ENCODE assay signal across 1 cellular context in the genomic region with DNA sequence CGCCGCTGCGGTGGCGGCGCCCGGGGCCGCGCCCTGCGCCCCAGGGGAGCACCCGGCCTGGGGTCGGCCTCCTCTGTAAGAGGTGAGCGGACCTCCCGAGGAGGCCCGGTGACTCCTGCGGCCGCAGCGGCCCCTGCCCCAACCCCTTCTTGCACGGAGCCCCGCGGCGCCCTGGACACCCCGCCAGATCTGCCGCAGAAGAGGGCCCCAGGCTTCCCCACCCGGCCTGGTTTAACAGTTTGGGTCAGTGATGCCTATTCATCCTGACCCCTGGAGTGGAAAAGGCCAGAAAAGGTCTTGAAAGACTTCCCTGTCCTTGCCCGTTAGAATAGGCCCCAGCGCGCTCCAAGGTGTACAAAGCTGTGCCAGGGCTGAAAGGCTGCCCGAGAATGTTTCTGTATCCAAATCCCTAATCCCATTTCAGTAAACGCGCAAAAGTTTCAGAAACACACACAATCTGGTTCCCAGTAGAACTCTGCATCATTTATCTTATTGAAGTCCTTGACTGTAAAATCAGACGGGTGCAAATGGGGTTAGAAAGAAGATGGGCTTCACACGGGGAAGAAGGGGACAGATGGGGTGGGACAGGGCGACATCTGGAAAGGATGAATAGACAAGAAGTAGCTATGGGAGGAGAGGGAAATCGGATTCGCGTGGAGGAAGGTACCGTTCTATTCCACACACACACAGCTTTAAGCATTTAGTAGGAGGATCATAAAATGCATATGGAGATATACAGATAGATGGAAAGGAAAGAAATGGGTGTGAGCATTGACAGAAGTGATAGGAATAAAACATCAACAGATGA.
TF ChIP-seq lines count a peak whose summit lies in the region.

No MANE protein-coding gene starts in this region.

TF ChIP-seq in K562, 482 proteins besides CTCF, POLR2A, EP300 and RAD21 (continued from another document and continues in another):
- TF ChIP-seq, protein P1, sequence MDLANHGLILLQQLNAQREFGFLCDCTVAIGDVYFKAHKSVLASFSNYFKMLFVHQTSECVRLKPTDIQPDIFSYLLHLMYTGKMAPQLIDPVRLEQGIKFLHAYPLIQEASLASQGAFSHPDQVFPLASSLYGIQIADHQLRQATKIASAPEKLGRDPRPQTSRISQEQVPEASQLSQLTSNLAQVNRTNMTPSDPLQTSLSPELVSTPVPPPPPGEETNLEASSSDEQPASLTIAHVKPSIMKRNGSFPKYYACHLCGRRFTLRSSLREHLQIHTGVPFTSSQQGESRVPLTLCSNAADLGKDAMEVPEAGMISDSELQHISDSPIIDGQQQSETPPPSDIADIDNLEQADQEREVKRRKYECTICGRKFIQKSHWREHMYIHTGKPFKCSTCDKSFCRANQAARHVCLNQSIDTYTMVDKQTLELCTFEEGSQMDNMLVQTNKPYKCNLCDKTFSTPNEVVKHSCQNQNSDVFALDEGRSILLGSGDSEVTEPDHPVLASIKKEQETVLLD (IDR thresholded peaks at IDR 0.05) = no peak
- TF ChIP-seq NFIX (CRISPR knock-in tag; IDR thresholded peaks at IDR 0.05; ENCODE audit: low read depth) = no peak
- TF ChIP-seq, protein P2, sequence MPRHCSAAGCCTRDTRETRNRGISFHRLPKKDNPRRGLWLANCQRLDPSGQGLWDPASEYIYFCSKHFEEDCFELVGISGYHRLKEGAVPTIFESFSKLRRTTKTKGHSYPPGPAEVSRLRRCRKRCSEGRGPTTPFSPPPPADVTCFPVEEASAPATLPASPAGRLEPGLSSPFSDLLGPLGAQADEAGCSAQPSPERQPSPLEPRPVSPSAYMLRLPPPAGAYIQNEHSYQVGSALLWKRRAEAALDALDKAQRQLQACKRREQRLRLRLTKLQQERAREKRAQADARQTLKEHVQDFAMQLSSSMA (CRISPR knock-in tag; IDR thresholded peaks at IDR 0.05) = no peak
- TF ChIP-seq, protein P3, sequence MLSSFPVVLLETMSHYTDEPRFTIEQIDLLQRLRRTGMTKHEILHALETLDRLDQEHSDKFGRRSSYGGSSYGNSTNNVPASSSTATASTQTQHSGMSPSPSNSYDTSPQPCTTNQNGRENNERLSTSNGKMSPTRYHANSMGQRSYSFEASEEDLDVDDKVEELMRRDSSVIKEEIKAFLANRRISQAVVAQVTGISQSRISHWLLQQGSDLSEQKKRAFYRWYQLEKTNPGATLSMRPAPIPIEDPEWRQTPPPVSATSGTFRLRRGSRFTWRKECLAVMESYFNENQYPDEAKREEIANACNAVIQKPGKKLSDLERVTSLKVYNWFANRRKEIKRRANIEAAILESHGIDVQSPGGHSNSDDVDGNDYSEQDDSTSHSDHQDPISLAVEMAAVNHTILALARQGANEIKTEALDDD (IDR thresholded peaks at IDR 0.05) = no peak
- no peak for TF ChIP-seq ZNF174 (CRISPR knock-in tag; IDR thresholded peaks at IDR 0.05)
- no peak for TF ChIP-seq SRSF1 (IDR thresholded peaks at IDR 0.05; ENCODE audit: low read depth, low read length)
- TF ChIP-seq U2AF1 (optimal IDR thresholded peaks at IDR 0.05; ENCODE audit: low read depth, low read length) = no peak
- TF ChIP-seq, protein P4, sequence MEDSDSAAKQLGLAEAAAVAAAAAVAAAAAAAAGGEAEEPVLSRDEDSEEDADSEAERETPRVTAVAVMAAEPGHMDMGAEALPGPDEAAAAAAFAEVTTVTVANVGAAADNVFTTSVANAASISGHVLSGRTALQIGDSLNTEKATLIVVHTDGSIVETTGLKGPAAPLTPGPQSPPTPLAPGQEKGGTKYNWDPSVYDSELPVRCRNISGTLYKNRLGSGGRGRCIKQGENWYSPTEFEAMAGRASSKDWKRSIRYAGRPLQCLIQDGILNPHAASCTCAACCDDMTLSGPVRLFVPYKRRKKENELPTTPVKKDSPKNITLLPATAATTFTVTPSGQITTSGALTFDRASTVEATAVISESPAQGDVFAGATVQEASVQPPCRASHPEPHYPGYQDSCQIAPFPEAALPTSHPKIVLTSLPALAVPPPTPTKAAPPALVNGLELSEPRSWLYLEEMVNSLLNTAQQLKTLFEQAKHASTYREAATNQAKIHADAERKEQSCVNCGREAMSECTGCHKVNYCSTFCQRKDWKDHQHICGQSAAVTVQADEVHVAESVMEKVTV (CRISPR knock-in tag; IDR thresholded peaks at IDR 0.05) = no peak
- TF ChIP-seq ELF4 (CRISPR knock-in tag; IDR thresholded peaks at IDR 0.05) = 0 out of 2 replicates have a peak, but pooled peaks have one; percentile 47
- TF ChIP-seq, protein P5, sequence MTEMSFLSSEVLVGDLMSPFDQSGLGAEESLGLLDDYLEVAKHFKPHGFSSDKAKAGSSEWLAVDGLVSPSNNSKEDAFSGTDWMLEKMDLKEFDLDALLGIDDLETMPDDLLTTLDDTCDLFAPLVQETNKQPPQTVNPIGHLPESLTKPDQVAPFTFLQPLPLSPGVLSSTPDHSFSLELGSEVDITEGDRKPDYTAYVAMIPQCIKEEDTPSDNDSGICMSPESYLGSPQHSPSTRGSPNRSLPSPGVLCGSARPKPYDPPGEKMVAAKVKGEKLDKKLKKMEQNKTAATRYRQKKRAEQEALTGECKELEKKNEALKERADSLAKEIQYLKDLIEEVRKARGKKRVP (CRISPR knock-in tag; IDR thresholded peaks at IDR 0.05) = 0 out of 2 replicates have a peak, but pooled peaks have one; percentile 21
- TF ChIP-seq SRF (CRISPR knock-in tag; IDR thresholded peaks at IDR 0.05) = no peak
- no peak for TF ChIP-seq TCF3 (CRISPR knock-in tag; IDR thresholded peaks at IDR 0.05)
- TF ChIP-seq, protein P6, sequence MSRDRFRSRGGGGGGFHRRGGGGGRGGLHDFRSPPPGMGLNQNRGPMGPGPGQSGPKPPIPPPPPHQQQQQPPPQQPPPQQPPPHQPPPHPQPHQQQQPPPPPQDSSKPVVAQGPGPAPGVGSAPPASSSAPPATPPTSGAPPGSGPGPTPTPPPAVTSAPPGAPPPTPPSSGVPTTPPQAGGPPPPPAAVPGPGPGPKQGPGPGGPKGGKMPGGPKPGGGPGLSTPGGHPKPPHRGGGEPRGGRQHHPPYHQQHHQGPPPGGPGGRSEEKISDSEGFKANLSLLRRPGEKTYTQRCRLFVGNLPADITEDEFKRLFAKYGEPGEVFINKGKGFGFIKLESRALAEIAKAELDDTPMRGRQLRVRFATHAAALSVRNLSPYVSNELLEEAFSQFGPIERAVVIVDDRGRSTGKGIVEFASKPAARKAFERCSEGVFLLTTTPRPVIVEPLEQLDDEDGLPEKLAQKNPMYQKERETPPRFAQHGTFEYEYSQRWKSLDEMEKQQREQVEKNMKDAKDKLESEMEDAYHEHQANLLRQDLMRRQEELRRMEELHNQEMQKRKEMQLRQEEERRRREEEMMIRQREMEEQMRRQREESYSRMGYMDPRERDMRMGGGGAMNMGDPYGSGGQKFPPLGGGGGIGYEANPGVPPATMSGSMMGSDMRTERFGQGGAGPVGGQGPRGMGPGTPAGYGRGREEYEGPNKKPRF (IDR thresholded peaks at IDR 0.05; ENCODE audit: low read depth, low read length) = no peak
- TF ChIP-seq PHTF2 (CRISPR knock-in tag; IDR thresholded peaks at IDR 0.05) = no peak
- TF ChIP-seq GATAD2A (IDR thresholded peaks at IDR 0.05) = no peak
- 0 out of 2 replicates have a peak, but pooled peaks have one; percentile 16 for TF ChIP-seq CBFA2T3 (IDR thresholded peaks at IDR 0.05)
- no peak for TF ChIP-seq ARID2 (IDR thresholded peaks at IDR 0.05)
- TF ChIP-seq GTF2A2 (tag; IDR thresholded peaks at IDR 0.05) = no peak
- TF ChIP-seq ADNP (tag; IDR thresholded peaks at IDR 0.05) = no peak
- no peak for TF ChIP-seq LARP7 (IDR thresholded peaks at IDR 0.05)
- TF ChIP-seq, protein P7, sequence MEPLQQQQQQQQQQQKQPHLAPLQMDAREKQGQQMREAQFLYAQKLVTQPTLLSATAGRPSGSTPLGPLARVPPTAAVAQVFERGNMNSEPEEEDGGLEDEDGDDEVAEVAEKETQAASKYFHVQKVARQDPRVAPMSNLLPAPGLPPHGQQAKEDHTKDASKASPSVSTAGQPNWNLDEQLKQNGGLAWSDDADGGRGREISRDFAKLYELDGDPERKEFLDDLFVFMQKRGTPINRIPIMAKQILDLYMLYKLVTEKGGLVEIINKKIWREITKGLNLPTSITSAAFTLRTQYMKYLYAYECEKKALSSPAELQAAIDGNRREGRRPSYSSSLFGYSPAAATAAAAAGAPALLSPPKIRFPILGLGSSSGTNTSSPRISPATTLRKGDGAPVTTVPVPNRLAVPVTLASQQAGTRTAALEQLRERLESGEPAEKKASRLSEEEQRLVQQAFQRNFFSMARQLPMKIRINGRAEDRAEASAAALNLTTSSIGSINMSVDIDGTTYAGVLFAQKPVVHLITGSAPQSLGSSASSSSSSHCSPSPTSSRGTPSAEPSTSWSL (CRISPR knock-in tag; IDR thresholded peaks at IDR 0.05; ENCODE audit: borderline replicate concordance) = no peak
- TF ChIP-seq, protein P8, sequence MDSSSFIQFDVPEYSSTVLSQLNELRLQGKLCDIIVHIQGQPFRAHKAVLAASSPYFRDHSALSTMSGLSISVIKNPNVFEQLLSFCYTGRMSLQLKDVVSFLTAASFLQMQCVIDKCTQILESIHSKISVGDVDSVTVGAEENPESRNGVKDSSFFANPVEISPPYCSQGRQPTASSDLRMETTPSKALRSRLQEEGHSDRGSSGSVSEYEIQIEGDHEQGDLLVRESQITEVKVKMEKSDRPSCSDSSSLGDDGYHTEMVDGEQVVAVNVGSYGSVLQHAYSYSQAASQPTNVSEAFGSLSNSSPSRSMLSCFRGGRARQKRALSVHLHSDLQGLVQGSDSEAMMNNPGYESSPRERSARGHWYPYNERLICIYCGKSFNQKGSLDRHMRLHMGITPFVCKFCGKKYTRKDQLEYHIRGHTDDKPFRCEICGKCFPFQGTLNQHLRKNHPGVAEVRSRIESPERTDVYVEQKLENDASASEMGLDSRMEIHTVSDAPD (CRISPR knock-in tag; IDR thresholded peaks at IDR 0.05) = no peak
- TF ChIP-seq, protein P9, sequence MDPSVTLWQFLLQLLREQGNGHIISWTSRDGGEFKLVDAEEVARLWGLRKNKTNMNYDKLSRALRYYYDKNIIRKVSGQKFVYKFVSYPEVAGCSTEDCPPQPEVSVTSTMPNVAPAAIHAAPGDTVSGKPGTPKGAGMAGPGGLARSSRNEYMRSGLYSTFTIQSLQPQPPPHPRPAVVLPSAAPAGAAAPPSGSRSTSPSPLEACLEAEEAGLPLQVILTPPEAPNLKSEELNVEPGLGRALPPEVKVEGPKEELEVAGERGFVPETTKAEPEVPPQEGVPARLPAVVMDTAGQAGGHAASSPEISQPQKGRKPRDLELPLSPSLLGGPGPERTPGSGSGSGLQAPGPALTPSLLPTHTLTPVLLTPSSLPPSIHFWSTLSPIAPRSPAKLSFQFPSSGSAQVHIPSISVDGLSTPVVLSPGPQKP (CRISPR knock-in tag; IDR thresholded peaks at IDR 0.05) = no peak
- no peak for TF ChIP-seq SREBF2 (CRISPR knock-in tag; IDR thresholded peaks at IDR 0.05)
- no peak for TF ChIP-seq MIER1 (IDR thresholded peaks at IDR 0.05; ENCODE audit: low read depth)
- TF ChIP-seq HNRNPL (IDR thresholded peaks at IDR 0.05; ENCODE audit: low read depth, low read length) = no peak
- TF ChIP-seq, protein P10, sequence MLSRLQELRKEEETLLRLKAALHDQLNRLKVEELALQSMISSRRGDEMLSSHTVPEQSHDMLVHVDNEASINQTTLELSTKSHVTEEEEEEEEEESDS (CRISPR knock-in tag; IDR thresholded peaks at IDR 0.05) = no peak
- no peak for TF ChIP-seq MCM3 (IDR thresholded peaks at IDR 0.05)
- TF ChIP-seq MTA2 (IDR thresholded peaks at IDR 0.05; ENCODE audit: low read depth) = no peak
- no peak for TF ChIP-seq HNRNPK (IDR thresholded peaks at IDR 0.05; ENCODE audit: low read depth, low read length, poor library complexity, severe bottlenecking)
- TF ChIP-seq RBM25 (IDR thresholded peaks at IDR 0.05; ENCODE audit: low read depth, low read length, severe bottlenecking) = no peak
- TF ChIP-seq, protein P11, sequence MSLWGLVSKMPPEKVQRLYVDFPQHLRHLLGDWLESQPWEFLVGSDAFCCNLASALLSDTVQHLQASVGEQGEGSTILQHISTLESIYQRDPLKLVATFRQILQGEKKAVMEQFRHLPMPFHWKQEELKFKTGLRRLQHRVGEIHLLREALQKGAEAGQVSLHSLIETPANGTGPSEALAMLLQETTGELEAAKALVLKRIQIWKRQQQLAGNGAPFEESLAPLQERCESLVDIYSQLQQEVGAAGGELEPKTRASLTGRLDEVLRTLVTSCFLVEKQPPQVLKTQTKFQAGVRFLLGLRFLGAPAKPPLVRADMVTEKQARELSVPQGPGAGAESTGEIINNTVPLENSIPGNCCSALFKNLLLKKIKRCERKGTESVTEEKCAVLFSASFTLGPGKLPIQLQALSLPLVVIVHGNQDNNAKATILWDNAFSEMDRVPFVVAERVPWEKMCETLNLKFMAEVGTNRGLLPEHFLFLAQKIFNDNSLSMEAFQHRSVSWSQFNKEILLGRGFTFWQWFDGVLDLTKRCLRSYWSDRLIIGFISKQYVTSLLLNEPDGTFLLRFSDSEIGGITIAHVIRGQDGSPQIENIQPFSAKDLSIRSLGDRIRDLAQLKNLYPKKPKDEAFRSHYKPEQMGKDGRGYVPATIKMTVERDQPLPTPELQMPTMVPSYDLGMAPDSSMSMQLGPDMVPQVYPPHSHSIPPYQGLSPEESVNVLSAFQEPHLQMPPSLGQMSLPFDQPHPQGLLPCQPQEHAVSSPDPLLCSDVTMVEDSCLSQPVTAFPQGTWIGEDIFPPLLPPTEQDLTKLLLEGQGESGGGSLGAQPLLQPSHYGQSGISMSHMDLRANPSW (CRISPR knock-in tag; IDR thresholded peaks at IDR 0.05) = no peak
- TF ChIP-seq, protein P12, sequence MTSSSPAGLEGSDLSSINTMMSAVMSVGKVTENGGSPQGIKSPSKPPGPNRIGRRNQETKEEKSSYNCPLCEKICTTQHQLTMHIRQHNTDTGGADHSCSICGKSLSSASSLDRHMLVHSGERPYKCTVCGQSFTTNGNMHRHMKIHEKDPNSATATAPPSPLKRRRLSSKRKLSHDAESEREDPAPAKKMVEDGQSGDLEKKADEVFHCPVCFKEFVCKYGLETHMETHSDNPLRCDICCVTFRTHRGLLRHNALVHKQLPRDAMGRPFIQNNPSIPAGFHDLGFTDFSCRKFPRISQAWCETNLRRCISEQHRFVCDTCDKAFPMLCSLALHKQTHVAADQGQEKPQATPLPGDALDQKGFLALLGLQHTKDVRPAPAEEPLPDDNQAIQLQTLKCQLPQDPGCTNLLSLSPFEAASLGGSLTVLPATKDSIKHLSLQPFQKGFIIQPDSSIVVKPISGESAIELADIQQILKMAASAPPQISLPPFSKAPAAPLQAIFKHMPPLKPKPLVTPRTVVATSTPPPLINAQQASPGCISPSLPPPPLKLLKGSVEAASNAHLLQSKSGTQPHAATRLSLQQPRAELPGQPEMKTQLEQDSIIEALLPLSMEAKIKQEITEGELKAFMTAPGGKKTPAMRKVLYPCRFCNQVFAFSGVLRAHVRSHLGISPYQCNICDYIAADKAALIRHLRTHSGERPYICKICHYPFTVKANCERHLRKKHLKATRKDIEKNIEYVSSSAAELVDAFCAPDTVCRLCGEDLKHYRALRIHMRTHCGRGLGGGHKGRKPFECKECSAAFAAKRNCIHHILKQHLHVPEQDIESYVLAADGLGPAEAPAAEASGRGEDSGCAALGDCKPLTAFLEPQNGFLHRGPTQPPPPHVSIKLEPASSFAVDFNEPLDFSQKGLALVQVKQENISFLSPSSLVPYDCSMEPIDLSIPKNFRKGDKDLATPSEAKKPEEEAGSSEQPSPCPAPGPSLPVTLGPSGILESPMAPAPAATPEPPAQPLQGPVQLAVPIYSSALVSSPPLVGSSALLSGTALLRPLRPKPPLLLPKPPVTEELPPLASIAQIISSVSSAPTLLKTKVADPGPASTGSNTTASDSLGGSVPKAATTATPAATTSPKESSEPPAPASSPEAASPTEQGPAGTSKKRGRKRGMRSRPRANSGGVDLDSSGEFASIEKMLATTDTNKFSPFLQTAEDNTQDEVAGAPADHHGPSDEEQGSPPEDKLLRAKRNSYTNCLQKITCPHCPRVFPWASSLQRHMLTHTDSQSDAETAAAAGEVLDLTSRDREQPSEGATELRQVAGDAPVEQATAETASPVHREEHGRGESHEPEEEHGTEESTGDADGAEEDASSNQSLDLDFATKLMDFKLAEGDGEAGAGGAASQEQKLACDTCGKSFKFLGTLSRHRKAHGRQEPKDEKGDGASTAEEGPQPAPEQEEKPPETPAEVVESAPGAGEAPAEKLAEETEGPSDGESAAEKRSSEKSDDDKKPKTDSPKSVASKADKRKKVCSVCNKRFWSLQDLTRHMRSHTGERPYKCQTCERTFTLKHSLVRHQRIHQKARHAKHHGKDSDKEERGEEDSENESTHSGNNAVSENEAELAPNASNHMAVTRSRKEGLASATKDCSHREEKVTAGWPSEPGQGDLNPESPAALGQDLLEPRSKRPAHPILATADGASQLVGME (CRISPR knock-in tag; IDR thresholded peaks at IDR 0.05) = no peak
